In the genomic region with DNA sequence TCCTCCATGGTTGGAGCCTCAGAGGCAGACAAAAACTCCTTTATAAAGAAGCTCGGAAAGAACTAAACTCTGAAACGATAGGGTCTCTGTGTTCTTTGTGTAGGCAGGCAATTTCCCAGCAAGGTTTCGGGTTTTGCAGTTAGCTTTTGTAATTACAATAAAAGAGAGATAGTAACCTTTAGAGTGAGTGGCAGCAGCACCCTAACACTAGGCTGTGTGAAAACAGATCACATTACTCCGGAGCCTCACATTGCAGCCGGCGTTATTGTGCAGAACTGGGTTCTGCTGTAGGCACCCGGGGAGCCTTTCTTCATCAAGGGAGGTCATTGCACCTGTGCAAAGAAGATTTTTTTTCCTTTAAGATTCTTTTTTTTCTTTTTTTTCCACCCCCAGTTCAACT, we compare ENCODE assay signal across 16 cellular contexts.
DNase-seq lines count a peak whose midpoint lies in the region; ATAC-seq lines count a peak whose summit lies in the region.
"Had no signal": no experiment of that assay in that cellular context is flagged by ENCODE, and none has a peak within 500 bp of the region (broad histone marks: within the 10 kb centered on the region; RNA-seq: fewer than 3 reads in every experiment).

No MANE protein-coding gene starts in this region.

- H3K4me3 ChIP-seq in neuronal stem cell (ENCODE audit: low read length in 2 of 2) = peak overlapping the region in 1 of 2 donors; percentile 4
- H3K4me3 ChIP-seq: ovary, stomach had no signal

- no peak overlapping the region for H3K4ac ChIP-seq in neuronal stem cell (ENCODE audit: low read length)

- no peaks in the 10 kb centered on the region for H3K79me1 ChIP-seq in neuronal stem cell (ENCODE audit: low read depth, low read length)

- H3K36me3 Mint-ChIP-seq in activated CD4-positive, alpha-beta T cell treated with anti-CD3 and anti-CD28 coated beads, Interleukin-2, amount 10 ng/mL, durations not matched to agents 24 days and 14 days (ENCODE audit: low read depth) = no peaks in the 10 kb centered on the region
- H3K36me3 Mint-ChIP-seq in activated CD4-positive, alpha-beta memory T cell treated with anti-CD3 and anti-CD28 coated beads for 36 hours = no peaks in the 10 kb centered on the region

- no peaks in the 10 kb centered on the region for H3K27me3 Mint-ChIP-seq in activated CD4-positive, alpha-beta T cell treated with anti-CD3 and anti-CD28 coated beads, Interleukin-2, amount 10 ng/mL, durations not matched to agents 24 days and 14 days
- H3K27me3 Mint-ChIP-seq in activated CD4-positive, alpha-beta memory T cell treated with anti-CD3 and anti-CD28 coated beads for 36 hours = no peaks in the 10 kb centered on the region
- H3K27me3 Mint-ChIP-seq: activated B cell treated with CpG ODN at 0.5 μM for 24 hours had no signal

- H2AK5ac ChIP-seq in neuronal stem cell (ENCODE audit: low read depth, low read length) = no peak overlapping the region

- no peak overlapping the region for H3K18ac ChIP-seq in neuronal stem cell (ENCODE audit: low read length)

- POLR2A ChIA-PET in activated CD4-positive, alpha-beta memory T cell treated with anti-CD3 and anti-CD28 coated beads for 36 hours (lab: Charles Lee) = interaction anchor here (1.1 kb wide), 1 partner anchor 30 kb away, joined by 3 read pairs; no protein-coding TSS in a partner anchor

- no peak overlapping the region for H3K27ac ChIP-seq in neuronal stem cell (replicated peaks; ENCODE audit: low read length)
- H3K27ac ChIP-seq: foreskin keratinocyte, ovary had no signal

- H3K27me3 ChIP-seq in neuronal stem cell (ENCODE audit: control insufficient read depth in 3 of 3, insufficient read depth in 3 of 3, low read depth in 1 of 3, low read length in 3 of 3) = no peaks in the 10 kb centered on the region
- H3K27me3 ChIP-seq: ovary, stomach had no signal

- H2BK15ac ChIP-seq in neuronal stem cell (ENCODE audit: low read length) = no peak overlapping the region

- H2BK120ac ChIP-seq in neuronal stem cell (ENCODE audit: low read depth, low read length) = no peak overlapping the region

- H3K9ac ChIP-seq in neuronal stem cell (ENCODE audit: low read depth, low read length, poor library complexity) = no peak overlapping the region

- ATAC-seq in HG03159 (IDR thresholded peaks at IDR 0.05; ENCODE audit: unreplicated experiment) = no peak
- no peak for ATAC-seq in HG03378 (IDR thresholded peaks at IDR 0.05; ENCODE audit: unreplicated experiment)
- ATAC-seq: foreskin keratinocyte had no signal

- H3K14ac ChIP-seq in neuronal stem cell (ENCODE audit: low read length) = no peak overlapping the region

- H2BK12ac ChIP-seq in neuronal stem cell (ENCODE audit: low read length) = no peak overlapping the region

- CTCF ChIA-PET in activated CD4-positive, alpha-beta memory T cell treated with anti-CD3 and anti-CD28 coated beads for 36 hours (lab: Charles Lee) = interaction anchor here (1.5 kb wide), 1 partner anchor 17 kb away, joined by 3 read pairs; no protein-coding TSS in a partner anchor

- no peaks in the 10 kb centered on the region for H3K9me3 ChIP-seq in neuronal stem cell (replicated peaks in 1 of 2; ENCODE audit: control insufficient read depth in 2 of 2, insufficient read depth in 1 of 2, low read depth in 1 of 2, low read length in 2 of 2)
- H3K9me3 ChIP-seq: Caco-2, ovary, stomach had no signal

- peaks cover 3% of the 10 kb centered on the region for H3K9me3 Mint-ChIP-seq in activated CD4-positive, alpha-beta T cell treated with anti-CD3 and anti-CD28 coated beads, Interleukin-2, amount 10 ng/mL, durations not matched to agents 24 days and 14 days
- no peaks in the 10 kb centered on the region for H3K9me3 Mint-ChIP-seq in activated CD4-positive, alpha-beta memory T cell treated with anti-CD3 and anti-CD28 coated beads for 36 hours
- H3K9me3 Mint-ChIP-seq: activated B cell treated with CpG ODN at 0.5 μM for 24 hours; T-helper 1 cell treated with Interleukin-12 subunit alpha and Interleukin-12 subunit beta and Interleukin-4 antibody, amounts not matched to agents 30 μg/mL and 1 μg/mL, for 36 hours had no signal

- H3K4me3 Mint-ChIP-seq in activated CD4-positive, alpha-beta T cell treated with anti-CD3 and anti-CD28 coated beads, Interleukin-2, amount 10 ng/mL, durations not matched to agents 24 days and 14 days = peak overlapping the region; percentile 43
- peak overlapping the region; percentile 6 for H3K4me3 Mint-ChIP-seq in activated CD4-positive, alpha-beta memory T cell treated with anti-CD3 and anti-CD28 coated beads for 36 hours
- H3K4me3 Mint-ChIP-seq: activated B cell treated with CpG ODN at 0.5 μM for 24 hours; T-helper 1 cell treated with Interleukin-12 subunit alpha and Interleukin-12 subunit beta and Interleukin-4 antibody, amounts not matched to agents 30 μg/mL and 1 μg/mL, for 36 hours had no signal

- no peaks in the 10 kb centered on the region for H3K36me3 ChIP-seq in neuronal stem cell (replicated peaks in 1 of 2; ENCODE audit: control insufficient read depth in 2 of 2, insufficient read depth in 2 of 2, low read length in 2 of 2)
- H3K36me3 ChIP-seq: ovary, stomach had no signal

- peak overlapping the region; percentile 50 for H2AFZ ChIP-seq in neuronal stem cell (ENCODE audit: low read length)

- peaks cover 59% of the 10 kb centered on the region for H3K4me1 Mint-ChIP-seq in activated CD4-positive, alpha-beta T cell treated with anti-CD3 and anti-CD28 coated beads, Interleukin-2, amount 10 ng/mL, durations not matched to agents 24 days and 14 days
- peaks cover 68% of the 10 kb centered on the region for H3K4me1 Mint-ChIP-seq in activated CD4-positive, alpha-beta memory T cell treated with anti-CD3 and anti-CD28 coated beads for 36 hours (ENCODE audit: low read depth)

- peak overlapping the region; percentile 45 for H3K27ac Mint-ChIP-seq in activated CD4-positive, alpha-beta T cell treated with anti-CD3 and anti-CD28 coated beads, Interleukin-2, amount 10 ng/mL, durations not matched to agents 24 days and 14 days
- no peak overlapping the region for H3K27ac Mint-ChIP-seq in activated CD4-positive, alpha-beta memory T cell treated with anti-CD3 and anti-CD28 coated beads for 36 hours
- H3K27ac Mint-ChIP-seq: activated B cell treated with CpG ODN at 0.5 μM for 24 hours had no signal

- H3K23ac ChIP-seq in neuronal stem cell (ENCODE audit: low read depth, low read length, poor library complexity) = no peak overlapping the region

- peaks cover 7 to 16% of the 10 kb centered on the region in 2 donors for H3K4me1 ChIP-seq in neuronal stem cell (ENCODE audit: control insufficient read depth in 2 of 2, insufficient read depth in 1 of 2, low read depth in 1 of 2, low read length in 2 of 2)

- intact Hi-C loops in activated CD4-positive, alpha-beta T cell treated with anti-CD3 and anti-CD28 coated beads, Interleukin-2, amount 10 ng/mL, durations not matched to agents 24 days and 14 days (cut with micrococcal nuclease) = loop anchor here (10.0 kb wide), 1 partner anchor 425 kb away; no protein-coding TSS in a partner anchor
- intact Hi-C loops in activated CD4-positive, alpha-beta memory T cell treated with anti-CD3 and anti-CD28 coated beads for 36 hours (cut with micrococcal nuclease) = no loop called here

- no peak overlapping the region for H4K91ac ChIP-seq in neuronal stem cell (ENCODE audit: low read depth, low read length, poor library complexity)

- H2BK5ac ChIP-seq in neuronal stem cell (ENCODE audit: low read length) = no peak overlapping the region

- no CpG with 5 or more reads among the region's 7 CpGs for WGBS in neuronal stem cell (ENCODE audit: extremely low coverage in 2 of 2, insufficient read length in 2 of 2, insufficient replicate concordance in 1 of 2), 2 donors

- DNase-seq in activated CD4-positive, alpha-beta T cell treated with anti-CD3 and anti-CD28 coated beads, Interleukin-2, amount 10 ng/mL, durations not matched to agents 24 days and 14 days = no peak
- DNase-seq in activated CD4-positive, alpha-beta T cell treated with anti-CD3 and anti-CD28 coated beads, Interleukin-2, amount 50 U/mL, for 4 hours = no peak
- DNase-seq in NCI-H146 treated with DMSO at 0.1 percent for 48 hours (lab: John Stamatoyannopoulos, UW; ENCODE audit: unreplicated experiment) = peak; percentile 91
- DNase-seq in activated CD4-positive, alpha-beta memory T cell treated with anti-CD3 and anti-CD28 coated beads for 36 hours = no peak
- DNase-seq in neuronal stem cell (ENCODE audit: low spot score) = no peak
- DNase-seq in GM19240 (ENCODE audit: insufficient read length, low spot score) = no peak
- DNase-seq: activated B cell treated with CpG ODN at 0.5 μM for 24 hours, Caco-2, foreskin keratinocyte, left cardiac atrium, MV-4-11, ovary had no signal

- H3K4me2 ChIP-seq in neuronal stem cell (ENCODE audit: insufficient read depth, low read length, poor library complexity, severe bottlenecking) = no peak overlapping the region

- H4K8ac ChIP-seq in neuronal stem cell (ENCODE audit: low read depth, low read length) = no peak overlapping the region
